In the genomic region with DNA sequence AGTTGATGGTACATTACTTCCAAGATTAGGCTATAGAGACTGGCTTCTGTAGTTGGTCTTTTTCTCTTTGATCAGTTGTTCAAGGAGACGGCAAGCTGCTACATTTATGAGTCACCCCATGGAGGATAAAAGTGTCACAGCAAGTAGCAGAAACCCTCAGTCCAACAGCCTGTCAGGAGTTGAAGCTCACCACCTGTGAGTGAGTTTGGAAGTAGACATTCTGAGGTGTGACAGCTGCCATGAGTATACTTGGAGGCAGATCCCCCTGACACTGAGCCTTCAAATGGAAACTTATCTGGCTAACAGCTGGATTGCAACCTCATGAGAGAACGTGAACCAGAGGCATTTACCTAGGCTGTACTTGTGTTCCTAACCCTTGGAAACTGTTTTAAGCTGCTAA, we compare ENCODE assay signal across 26 cellular contexts.
"Had no signal": no experiment of that assay in that cellular context is flagged by ENCODE, and none has a peak within 500 bp of the region (broad histone marks: within the 10 kb centered on the region; RNA-seq: fewer than 3 reads in every experiment).

No MANE protein-coding gene starts in this region.

- DNase-seq: hippocampal formation; kidney glomerular epithelial cell; left cardiac atrium; left lung; lower lobe of right lung; mammary epithelial cell; mesenchymal stem cell; naive B cell; natural killer cell; nephron progenitor cell; occipital lobe; small intestine; spleen; stimulated activated CD4-positive, alpha-beta T cell treated with anti-CD3 and anti-CD28 coated beads, Interleukin-4, amount 100 ng/mL, for 24 hours; stimulated activated naive CD4-positive, alpha-beta T cell treated with Interleukin-2 at 50 U/mL for 16 hours; stimulated activated naive CD8-positive, alpha-beta T cell treated with anti-CD3 and anti-CD28 coated beads, Interleukin-15, amount 100 ng/mL, for 72 hours; substantia nigra; uterus had no signal

- H3K36me3 ChIP-seq: left lung, lower lobe of right lung, neural progenitor cell, neutrophil, right atrium auricular region, spleen, tibial nerve, uterus had no signal

- H3K27me3 ChIP-seq: left lung, neural progenitor cell, neutrophil, right atrium auricular region, spleen, tibial nerve, uterus had no signal

- H3K4me1 ChIP-seq: left lung, lower lobe of right lung, neural progenitor cell, parathyroid adenoma, spleen, tibial nerve, uterus had no signal

- H2AFZ ChIP-seq: neural progenitor cell, parathyroid adenoma had no signal

- H3K4me2 ChIP-seq: neural progenitor cell had no signal

- H3K79me2 ChIP-seq: parathyroid adenoma had no signal

- H3K9ac ChIP-seq: neural progenitor cell, parathyroid adenoma had no signal

- FAIRE-seq: keratinocyte, small intestine had no signal

- H3K4me3 ChIP-seq: left lung, lower lobe of right lung, neural progenitor cell, right atrium auricular region, spleen, tibial nerve, uterus had no signal

- H3K27ac ChIP-seq: left lung, lower lobe of right lung, neural progenitor cell, neutrophil, parathyroid adenoma, right atrium auricular region, spleen, tibial nerve, uterus had no signal

- H3K9me3 ChIP-seq: neutrophil, uterus had no signal

- ATAC-seq: left cardiac atrium; left lung; lower lobe of right lung; natural killer cell; sciatic nerve; stimulated activated memory B cell treated with anti-CD40 and anti-IgM and Interleukin-4, amounts not matched to agents 10 μg/mL and 1 μg/mL and 100 μg/mL, for 72 hours; stimulated activated naive CD8-positive, alpha-beta T cell treated with anti-CD3 and anti-CD28 coated beads, Interleukin-15, amount 100 ng/mL, for 72 hours had no signal
